ENCODE assay signal across 8 cellular contexts in genomic region chr11:44095506-44096359, GRCh38.
A peak's percentile ranks its signal among the peaks of the same experiment; 100 is the strongest.
DNase-seq lines count a peak whose midpoint lies in the region; ATAC-seq and TF ChIP-seq lines count a peak whose summit lies in the region.

TSS of gene EXT2 (plus strand) at chr11:44095678. CDS start at chr11:44107713, 12,035 bp downstream.

- peak within 1 kb of the TSS; percentile 95 for H3K4me3 ChIP-seq in OCI-LY3 (ENCODE audit: low read length)
- H3K4me3 ChIP-seq in mucosa of rectum (ENCODE audit: low read length in 2 of 2), result peak within 1 kb of the TSS; percentile 83 to 87

- H3K27me3 ChIP-seq in OCI-LY3 (ENCODE audit: low read depth, low read length), result no peaks in the 10 kb centered on the region
- H3K27me3 ChIP-seq in mucosa of rectum (ENCODE audit: control insufficient read depth in 2 of 2, insufficient read depth in 2 of 2, low read length in 2 of 2), result no peaks in the 10 kb centered on the region

- no peak within 1 kb of the TSS for H3K27ac ChIP-seq in OCI-LY3 (ENCODE audit: low read length)
- peak within 1 kb of the TSS; percentile 86 for H3K27ac ChIP-seq in epithelial cell of prostate
- peak within 1 kb of the TSS; percentile 74 to 81 for H3K27ac ChIP-seq in mucosa of rectum (ENCODE audit: low read depth in 2 of 2, low read length in 2 of 2)

- peak within 1 kb of the TSS; percentile 92 for H3K4me2 ChIP-seq in OCI-LY3 (ENCODE audit: low read length)

- H3K36me3 ChIP-seq in OCI-LY3 (replicated peaks; ENCODE audit: low read depth, low read length) (no peaks in the 10 kb centered on the region), mucosa of rectum (ENCODE audit: control insufficient read depth in 2 of 2, insufficient read depth in 2 of 2, low read length in 2 of 2) (peaks cover 0 to 2% of the 10 kb centered on the region in 2 donors)

- H3K4me1 ChIP-seq in OCI-LY3 (ENCODE audit: low read length), result peaks cover 16% of the 10 kb centered on the region
- H3K4me1 ChIP-seq in mucosa of rectum (ENCODE audit: control insufficient read depth in 2 of 2, insufficient read depth in 2 of 2, low read length in 2 of 2), result peaks cover 7 to 8% of the 10 kb centered on the region in 2 donors

- peak; percentile 61 for TF ChIP-seq CTCF in OCI-LY3 (IDR thresholded peaks at IDR 0.05; ENCODE audit: low read depth, low read length)

- no peaks in the 10 kb centered on the region for H4K20me1 ChIP-seq in OCI-LY3 (ENCODE audit: insufficient read depth, low read length)

- peak; percentile 35 for DNase-seq in DMS114 treated with DMSO at 0.1 percent for 48 hours (lab: John Stamatoyannopoulos, UW; ENCODE audit: unreplicated experiment)
- DNase-seq in HuH-7 (ENCODE audit: low spot score), result peak; percentile 88
- DNase-seq in activated T-cell treated with anti-CD3 and anti-CD28 coated beads for 24 hours (ENCODE audit: low read depth), result peak; percentile 78
- DNase-seq in epithelial cell of prostate (ENCODE audit: low read depth, low spot score), result peak; percentile 12
- DNase-seq in stimulated activated CD8-positive, alpha-beta memory T cell treated with anti-CD3 and anti-CD28 coated beads, Interleukin-4, amount 100 ng/mL, for 4 hours (ENCODE audit: low read depth in 2 of 2, low spot score in 1 of 2), result peak; percentile 58 to 73

- ATAC-seq in GM21515 (IDR thresholded peaks at IDR 0.05; ENCODE audit: unreplicated experiment), result peak; percentile 95

- peak within 1 kb of the TSS; percentile 73 for H3K9ac ChIP-seq in OCI-LY3 (ENCODE audit: low read length)
- peak within 1 kb of the TSS; percentile 63 to 90 for H3K9ac ChIP-seq in mucosa of rectum (ENCODE audit: low read depth in 1 of 2, low read length in 2 of 2)

- H3K9me3 ChIP-seq in OCI-LY3 (ENCODE audit: insufficient read depth, low read length) (no peaks in the 10 kb centered on the region), mucosa of rectum (ENCODE audit: control insufficient read depth in 2 of 2, low read length in 2 of 2) (no peaks in the 10 kb centered on the region)

- peaks cover 19% of the 10 kb centered on the region for H3K79me2 ChIP-seq in OCI-LY3 (ENCODE audit: low read length)

- 0 out of 2 replicates have a peak within 1 kb of the TSS, but pooled peaks have one; percentile 28 for H2AFZ ChIP-seq in OCI-LY3 (ENCODE audit: low read depth, low read length)

Comparison
In these comparisons a context has a peak if more than half of its experiments do, and no peak if none do; other contexts are left out.
1. DNase-seq: peak in every context shown above with its lines; median percentile 88 in HuH-7; 78 in activated T-cell treated with anti-CD3 and anti-CD28 coated beads for 24 hours; 66 in stimulated activated CD8-positive, alpha-beta memory T cell treated with anti-CD3 and anti-CD28 coated beads, Interleukin-4, amount 100 ng/mL, for 4 hours; 35 in DMS114 treated with DMSO at 0.1 percent for 48 hours; 12 in epithelial cell of prostate.